ENCODE assay signal across 29 cellular contexts in genomic region chr2:46143401-46144132, GRCh38.
DNase-seq lines count a peak whose midpoint lies in the region; ATAC-seq, FAIRE-seq and TF ChIP-seq lines count a peak whose summit lies in the region.
"Had no signal": no experiment of that assay in that cellular context is flagged by ENCODE, and none has a peak within 500 bp of the region (broad histone marks: within the 10 kb centered on the region; RNA-seq: fewer than 3 reads in every experiment).

No MANE protein-coding gene starts in this region.

- H3K27me3 ChIP-seq in HCT116 (ENCODE audit: insufficient read depth, low read length) = no peaks in the 10 kb centered on the region
- no peaks in the 10 kb centered on the region for H3K27me3 ChIP-seq in bronchial epithelial cell (ENCODE audit: control insufficient read depth, insufficient read depth, low read length)
- no peaks in the 10 kb centered on the region for H3K27me3 ChIP-seq in trophoblast cell (ENCODE audit: insufficient read depth, low read length)
- H3K27me3 ChIP-seq: heart left ventricle had no signal

- H3K4me3 ChIP-seq in HCT116 (replicated peaks in 1 of 2; ENCODE audit: low read depth in 1 of 2, low read length in 2 of 2) = no peak overlapping the region
- no peak overlapping the region for H3K4me3 ChIP-seq in bronchial epithelial cell (ENCODE audit: low read depth, low read length)
- no peak overlapping the region for H3K4me3 ChIP-seq in trophoblast cell (ENCODE audit: low read depth, low read length)
- H3K4me3 ChIP-seq: heart left ventricle, left ventricle myocardium inferior, prostate gland had no signal

- no TSS peak for BruUV-seq in HCT116 (replicated peaks; lab: Mats Ljungman, UMichigan)

- POLR2A ChIA-PET in HCT116 (lab: Charles Lee) = no interaction called here

- intact Hi-C loops in HCT116 (cut with micrococcal nuclease) = no loop called here

- ATAC-seq in HCT116 (no peak), GM19023 (IDR thresholded peaks at IDR 0.05; ENCODE audit: unreplicated experiment) (no peak), HG03139 (IDR thresholded peaks at IDR 0.05; ENCODE audit: unreplicated experiment) (no peak)
- ATAC-seq: activated CD4-positive, CD25-positive, alpha-beta regulatory T cell treated with anti-CD3 and anti-CD28 coated beads, Interleukin-2, amount 50 U/mL, for 24 hours; sciatic nerve had no signal

- FAIRE-seq in bronchial epithelial cell (lab: Jason Lieb, UNC) = no peak
- FAIRE-seq: G401.6, H54 had no signal

- peak overlapping the region; percentile 47 for H2BK12ac ChIP-seq in trophoblast cell (ENCODE audit: low read length)

- no peaks in the 10 kb centered on the region for H3K9me3 ChIP-seq in HCT116 (ENCODE audit: control insufficient read depth in 1 of 2, insufficient read depth in 1 of 2, low read depth in 1 of 2, low read length in 2 of 2)
- peaks cover 2% of the 10 kb centered on the region for H3K9me3 ChIP-seq in trophoblast cell (ENCODE audit: insufficient read depth, low read depth, low read length)
- H3K9me3 ChIP-seq: heart left ventricle, left ventricle myocardium inferior, prostate gland had no signal

- H3K79me2 ChIP-seq in HCT116 (ENCODE audit: insufficient read depth, low read length) = no peaks in the 10 kb centered on the region
- no peaks in the 10 kb centered on the region for H3K79me2 ChIP-seq in trophoblast cell (ENCODE audit: control insufficient read depth, insufficient read depth, low read length, poor library complexity)

- TF ChIP-seq POLR2A in HCT116 (IDR thresholded peaks at IDR 0.05; ENCODE audit: borderline replicate concordance, extremely low read depth, insufficient read depth, insufficient read length) = no peak

- peak overlapping the region; percentile 42; the same call in 1 of the 2 replicates for H3K4me2 ChIP-seq in HCT116 (ENCODE audit: low read length)
- no peak overlapping the region for H3K4me2 ChIP-seq in trophoblast cell (ENCODE audit: low read length)
- H3K4me2 ChIP-seq: KMS-11 had no signal

- H4K91ac ChIP-seq in trophoblast cell (ENCODE audit: low read depth, low read length) = peak overlapping the region; percentile 69

- H3K4me1 ChIP-seq in HCT116 (ENCODE audit: control insufficient read depth in 1 of 2, insufficient read depth in 2 of 2, low read length in 2 of 2) = peaks cover 8 to 20% of the 10 kb centered on the region in 2 experiments
- H3K4me1 ChIP-seq in trophoblast cell (ENCODE audit: control insufficient read depth in 1 of 2, insufficient read depth in 2 of 2, low read length in 2 of 2) = peaks cover 20 to 33% of the 10 kb centered on the region in 2 experiments
- H3K4me1 ChIP-seq: prostate gland had no signal

- CTCF ChIA-PET in HCT116 (lab: Charles Lee) = no interaction called here

- peak overlapping the region; percentile 9 for H3K4ac ChIP-seq in trophoblast cell (ENCODE audit: low read depth, low read length)

- H3K79me1 ChIP-seq in trophoblast cell (ENCODE audit: low read length) = peaks cover 35% of the 10 kb centered on the region

- no peak overlapping the region for H3K9ac ChIP-seq in HCT116 (ENCODE audit: low read length)
- H3K9ac ChIP-seq in trophoblast cell (ENCODE audit: low read length) = no peak overlapping the region
- H3K9ac ChIP-seq: KMS-11 had no signal

- no peak overlapping the region for H2AFZ ChIP-seq in HCT116 (ENCODE audit: low read depth, low read length, poor library complexity, severe bottlenecking)
- H2AFZ ChIP-seq in trophoblast cell (ENCODE audit: insufficient read depth, low read length, poor library complexity) = no peak overlapping the region

- H3K14ac ChIP-seq in trophoblast cell (ENCODE audit: low read length) = peak overlapping the region; percentile 76

- peak overlapping the region; percentile 10 for H2BK5ac ChIP-seq in trophoblast cell (ENCODE audit: low read depth, low read length, poor library complexity)

- no peak for TF ChIP-seq CTCF in HCT116 (IDR thresholded peaks at IDR 0.05 in 2 of 3, conservative IDR thresholded peaks at IDR 0.05 in 1 of 3; ENCODE audit: borderline replicate concordance in 1 of 3, insufficient read depth in 1 of 3, low read depth in 2 of 3, low read length in 2 of 3)
- no peak for TF ChIP-seq CTCF in bronchial epithelial cell (IDR thresholded peaks at IDR 0.05; ENCODE audit: insufficient read depth, low read length, severe bottlenecking)

- no peak overlapping the region for H4K12ac ChIP-seq in trophoblast cell (ENCODE audit: low read depth, low read length)

- no CpG with 5 or more reads among the region's 9 CpGs for WGBS in trophoblast cell (ENCODE audit: extremely low coverage, insufficient coverage, insufficient read length)

- peak overlapping the region; percentile 15 for H4K8ac ChIP-seq in trophoblast cell (ENCODE audit: low read depth, low read length)

- DNase-seq in activated CD8-positive, alpha-beta memory T cell treated with anti-CD3 and anti-CD28 coated beads for 24 hours = peak; percentile 44
- DNase-seq in activated CD8-positive, alpha-beta memory T cell treated with anti-CD3 and anti-CD28 coated beads, Interleukin-2, amount 50 U/mL, for 4 hours = no peak
- DNase-seq in HCT116 (ENCODE audit: low read depth, low spot score) (no peak), bronchial epithelial cell (ENCODE audit: low read depth) (peak; percentile 29), trophoblast cell (peak in 1 of 2 donors; percentile 52)
- DNase-seq in activated CD4-positive, alpha-beta T cell treated with anti-CD3 and anti-CD28 coated beads for 1 hour = no peak
- DNase-seq: activated CD4-positive, alpha-beta memory T cell treated with anti-CD3 and anti-CD28 coated beads for 36 hours; activated gamma-delta T cell; Calu3; dermis blood vessel endothelial cell; DMS79; heart left ventricle; left ventricle myocardium inferior; NCI-H1436; NCI-H345; Right ventricle myocardium superior; stimulated activated CD4-positive, alpha-beta T cell treated with anti-CD3 and anti-CD28 coated beads, Interleukin-12 subunit alpha, Interleukin-12 subunit beta, amount 100 ng/mL, for 4 hours; stimulated activated CD4-positive, alpha-beta T cell treated with anti-CD3 and anti-CD28 coated beads, Interleukin-2, amount 100 ng/mL, for 48 hours had no signal

- no peak overlapping the region for H3K23ac ChIP-seq in trophoblast cell (ENCODE audit: low read length)

- H2BK120ac ChIP-seq in trophoblast cell (ENCODE audit: insufficient read depth, low read length, poor library complexity) = peak overlapping the region; percentile 39

- no peaks in the 10 kb centered on the region for H3K9me2 ChIP-seq in HCT116 (ENCODE audit: insufficient read depth)

- no peak for TF ChIP-seq RAD21 in HCT116 (IDR thresholded peaks at IDR 0.05; ENCODE audit: low read depth)

- RAD21 ChIA-PET in HCT116 (lab: Charles Lee; ENCODE audit: low non-redundant PET in 1 of 2, low total read pairs in 2 of 2, uncharacterized antibody in 2 of 2, unreplicated experiment in 2 of 2) = no interaction called here

- H3K36me3 ChIP-seq in HCT116 (ENCODE audit: control insufficient read depth in 1 of 2, insufficient read depth in 2 of 2, low read length in 2 of 2) (no peaks in the 10 kb centered on the region), bronchial epithelial cell (ENCODE audit: control insufficient read depth, insufficient read depth, low read length) (no peaks in the 10 kb centered on the region), trophoblast cell (ENCODE audit: control insufficient read depth in 1 of 2, insufficient read depth in 2 of 2, low read length in 2 of 2) (no peaks in the 10 kb centered on the region)
- H3K36me3 ChIP-seq: left ventricle myocardium inferior, prostate gland had no signal

- H3K27ac ChIP-seq in HCT116 (ENCODE audit: low read depth, low read length) = no peak overlapping the region
- peak overlapping the region; percentile 28 for H3K27ac ChIP-seq in trophoblast cell (ENCODE audit: low read depth, low read length)
- H3K27ac ChIP-seq: 22Rv1, C4-2B, heart left ventricle, HL-60, KMS-11, left ventricle myocardium inferior, prostate gland had no signal

- peak overlapping the region; percentile 8 for H2AK5ac ChIP-seq in trophoblast cell (ENCODE audit: low read length)

- no peaks in the 10 kb centered on the region for H4K20me1 ChIP-seq in HCT116 (ENCODE audit: insufficient read depth)

- H3K18ac ChIP-seq in trophoblast cell (ENCODE audit: low read length) = peak overlapping the region; percentile 33

TF ChIP-seq in HCT116, 20 proteins besides CTCF, POLR2A, EP300 and RAD21 (continues in another document):
- TF ChIP-seq ELF1 (IDR thresholded peaks at IDR 0.05; ENCODE audit: borderline replicate concordance, low read depth) (no peak), EZH2phosphoT487 (IDR thresholded peaks at IDR 0.05; ENCODE audit: borderline replicate concordance) (no peak), ATF3 (IDR thresholded peaks at IDR 0.05) (no peak), YY1 (IDR thresholded peaks at IDR 0.05; ENCODE audit: extremely low read depth, insufficient replicate concordance, low read depth, low read length) (no peak), POLR2AphosphoS5 (IDR thresholded peaks at IDR 0.05; ENCODE audit: low read depth, low read length) (no peak), SIN3A (IDR thresholded peaks at IDR 0.05; ENCODE audit: low read depth) (no peak), SP1 (IDR thresholded peaks at IDR 0.05; ENCODE audit: low read depth) (no peak), ZNF274 (IDR thresholded peaks at IDR 0.05; ENCODE audit: low read depth, low read length) (no peak), SRF (IDR thresholded peaks at IDR 0.05; ENCODE audit: low read depth) (no peak), FOSL1 (IDR thresholded peaks at IDR 0.05; ENCODE audit: low read depth) (no peak), CEBPB (IDR thresholded peaks at IDR 0.05; ENCODE audit: low read depth) (no peak)

Comparison
In these comparisons a context has a peak if more than half of its experiments do, and no peak if none do; other contexts are left out.
1. DNase-seq: peak in activated CD8-positive, alpha-beta memory T cell treated with anti-CD3 and anti-CD28 coated beads for 24 hours (single experiment) and bronchial epithelial cell (single experiment); none in activated CD8-positive, alpha-beta memory T cell treated with anti-CD3 and anti-CD28 coated beads, Interleukin-2, amount 50 U/mL, for 4 hours (single experiment), HCT116 (single experiment) and activated CD4-positive, alpha-beta T cell treated with anti-CD3 and anti-CD28 coated beads for 1 hour (single experiment).